2 cellular contexts compared by ENCODE assay signal in genomic region chr9:130451004-130451390, GRCh38.
TF ChIP-seq lines count a peak whose summit lies in the region.

No MANE protein-coding gene starts in this region.

TF ChIP-seq in HCT116, 20 proteins besides CTCF, POLR2A, EP300 and RAD21 (continued from another document):
- no peak for TF ChIP-seq TCF7L2 (IDR thresholded peaks at IDR 0.05; ENCODE audit: borderline replicate concordance, extremely low read depth, insufficient read depth, insufficient read length)
- no peak for TF ChIP-seq CBX3 (IDR thresholded peaks at IDR 0.05; ENCODE audit: low read depth)
- TF ChIP-seq JUND (IDR thresholded peaks at IDR 0.05) = no peak
- no peak for TF ChIP-seq POLR2AphosphoS5 (IDR thresholded peaks at IDR 0.05; ENCODE audit: low read depth, low read length)
- no peak for TF ChIP-seq ELF1 (IDR thresholded peaks at IDR 0.05; ENCODE audit: borderline replicate concordance, low read depth)
- TF ChIP-seq SRF (IDR thresholded peaks at IDR 0.05; ENCODE audit: low read depth) = no peak

TF ChIP-seq in HEK293T, 16 proteins besides CTCF, POLR2A, EP300 and RAD21 (continued from another document):
- TF ChIP-seq CTBP1 (IDR thresholded peaks at IDR 0.05; ENCODE audit: borderline replicate concordance) (no peak), NFRKB (IDR thresholded peaks at IDR 0.05) (no peak), L3MBTL2 (conservative IDR thresholded peaks at IDR 0.05) (no peak), FOXA1 (IDR thresholded peaks at IDR 0.05) (no peak), LEF1 (IDR thresholded peaks at IDR 0.05; ENCODE audit: borderline replicate concordance) (no peak), PKNOX1 (IDR thresholded peaks at IDR 0.05) (no peak), FOXM1 (IDR thresholded peaks at IDR 0.05; ENCODE audit: borderline replicate concordance) (no peak), TARDBP (IDR thresholded peaks at IDR 0.05) (no peak), SUZ12 (IDR thresholded peaks at IDR 0.05) (no peak), BHLHE40 (IDR thresholded peaks at IDR 0.05; ENCODE audit: borderline replicate concordance) (no peak), SP1 (IDR thresholded peaks at IDR 0.05) (no peak), ZNF384 (IDR thresholded peaks at IDR 0.05) (no peak), HDGF (IDR thresholded peaks at IDR 0.05; ENCODE audit: borderline replicate concordance) (no peak), FOXK2 (IDR thresholded peaks at IDR 0.05) (no peak)
